ENCODE assay signal across 18 cellular contexts in genomic region chr1:195345149-195345548, GRCh38.
DNase-seq lines count a peak whose midpoint lies in the region; ATAC-seq and TF ChIP-seq lines count a peak whose summit lies in the region.
"Had no signal": no experiment of that assay in that cellular context is flagged by ENCODE, and none has a peak within 500 bp of the region (broad histone marks: within the 10 kb centered on the region; RNA-seq: fewer than 3 reads in every experiment).

No MANE protein-coding gene starts in this region.

- no peak overlapping the region for H3K4me3 Mint-ChIP-seq in neural crest cell
- no peak overlapping the region for H3K4me3 Mint-ChIP-seq in T-cell
- H3K4me3 Mint-ChIP-seq: effector memory CD8-positive, alpha-beta T cell; memory B cell had no signal

- DNase-seq in NCI-H69 (lab: John Stamatoyannopoulos, UW) (peak; percentile 9), hepatocyte (ENCODE audit: low spot score) (peak; percentile 29), neural crest cell (ENCODE audit: low read depth, low spot score) (peak; percentile 14), T-cell (no peak), DMS153 (lab: John Stamatoyannopoulos, UW) (no peak), SIG-M5 (lab: John Stamatoyannopoulos, UW) (no peak), Right ventricle myocardium superior (no peak)
- DNase-seq: activated CD4-positive, alpha-beta T cell treated with anti-CD3 and anti-CD28 coated beads for 1 hour; activated CD8-positive, alpha-beta memory T cell treated with anti-CD3 and anti-CD28 coated beads, Interleukin-2, amount 50 U/mL, for 4 hours; activated gamma-delta T cell treated with Interleukin-2 at 50 U/mL for 16 hours; COR-L47; effector memory CD8-positive, alpha-beta T cell; KBM-7; NCI-H1092 treated with DMSO at 0.1 percent for 48 hours; NCI-H2171 treated with DMSO at 0.1 percent for 48 hours; stomach had no signal

- CTCF ChIA-PET in T-cell (lab: Charles Lee), result no interaction called here

- H3K79me2 ChIP-seq in hepatocyte, result no peaks in the 10 kb centered on the region

- H3K27me3 Mint-ChIP-seq in neural crest cell (ENCODE audit: low read depth) (no peaks in the 10 kb centered on the region), T-cell (no peaks in the 10 kb centered on the region)
- H3K27me3 Mint-ChIP-seq: effector memory CD8-positive, alpha-beta T cell; memory B cell had no signal

- no peaks in the 10 kb centered on the region for H3K36me3 ChIP-seq in hepatocyte (replicated peaks; ENCODE audit: insufficient read depth, low read depth)
- H3K36me3 ChIP-seq: stomach had no signal

- H3K27ac Mint-ChIP-seq in neural crest cell (ENCODE audit: unreplicated experiment) (no peak overlapping the region), T-cell (no peak overlapping the region)
- H3K27ac Mint-ChIP-seq: effector memory CD8-positive, alpha-beta T cell; memory B cell had no signal

- POLR2A ChIA-PET in T-cell (lab: Charles Lee), result no interaction called here

- no peaks in the 10 kb centered on the region for H3K9me2 ChIP-seq in hepatocyte (replicated peaks; ENCODE audit: insufficient read depth)

- no peak overlapping the region for H3K4me2 ChIP-seq in hepatocyte

- no peak overlapping the region for H3K27ac ChIP-seq in hepatocyte
- H3K27ac ChIP-seq: stomach had no signal

- no peaks in the 10 kb centered on the region for H3K4me1 ChIP-seq in hepatocyte (ENCODE audit: insufficient read depth)
- H3K4me1 ChIP-seq: stomach had no signal

- TF ChIP-seq CTCF in GM12874 (IDR thresholded peaks at IDR 0.05; ENCODE audit: insufficient read depth, low read depth, low read length) (0 out of 2 replicates have a peak, but pooled peaks have one; percentile 1), hepatocyte (IDR thresholded peaks at IDR 0.05; ENCODE audit: poor library complexity) (peak; percentile 49), neural crest cell (conservative IDR thresholded peaks at IDR 0.05) (peak; percentile 58)

- ATAC-seq in T-cell (replicated peaks in 1 of 4) (no peak), Right ventricle myocardium superior (ENCODE audit: poor library complexity) (no peak)
- ATAC-seq: effector memory CD8-positive, alpha-beta T cell had no signal

- H2AFZ ChIP-seq in hepatocyte, result no peak overlapping the region

- H3K4me1 Mint-ChIP-seq in neural crest cell (no peaks in the 10 kb centered on the region), T-cell (no peaks in the 10 kb centered on the region)
- H3K4me1 Mint-ChIP-seq: memory B cell had no signal

- H4K20me1 ChIP-seq in hepatocyte (ENCODE audit: insufficient read depth, poor library complexity, severe bottlenecking), result no peaks in the 10 kb centered on the region

- H3K36me3 Mint-ChIP-seq in neural crest cell (ENCODE audit: low read depth) (no peaks in the 10 kb centered on the region), T-cell (no peaks in the 10 kb centered on the region)
- H3K36me3 Mint-ChIP-seq: memory B cell had no signal

- no peaks in the 10 kb centered on the region for H3K9me3 ChIP-seq in hepatocyte (ENCODE audit: low read depth)
- H3K9me3 ChIP-seq: stomach had no signal

- H3K27me3 ChIP-seq in hepatocyte, result no peaks in the 10 kb centered on the region
- H3K27me3 ChIP-seq: stomach had no signal

- H3K4me3 ChIP-seq in hepatocyte, result no peak overlapping the region
- H3K4me3 ChIP-seq: stomach had no signal

- intact Hi-C loops in Right ventricle myocardium superior (cut with DNase I), result no loop called here

- 33% methylated on average over 8 of the region's 8 CpGs for WGBS in hepatocyte (ENCODE audit: low lambda C conversion rate, missing lambda C conversion rate)

- H3K9me3 Mint-ChIP-seq in neural crest cell (no peaks in the 10 kb centered on the region), T-cell (no peaks in the 10 kb centered on the region)

Comparison
In these comparisons a context has a peak if more than half of its experiments do, and no peak if none do; other contexts are left out.
1. CTCF ChIP-seq: peak in every context shown above with its lines; median percentile 58 in neural crest cell; 49 in hepatocyte; 1 in GM12874.
2. DNase-seq: peak in NCI-H69 (single experiment), hepatocyte (single experiment) and neural crest cell (single experiment); none in T-cell (0 of 34), DMS153 (single experiment), SIG-M5 (single experiment) and Right ventricle myocardium superior (single experiment).